ENCODE assay signal across 11 cellular contexts in genomic region chr17:40110026-40110425, GRCh38. TPM values are rescaled to one million over a fixed set of nuclear protein-coding genes. Genes with fewer than 3 reads are reported as not detected.
A peak's percentile ranks its signal among the peaks of the same experiment; 100 is the strongest.
DNase-seq lines count a peak whose midpoint lies in the region; ATAC-seq and TF ChIP-seq lines count a peak whose summit lies in the region.
"Had no signal": no experiment of that assay in that cellular context is flagged by ENCODE, and none has a peak within 500 bp of the region (broad histone marks: within the 10 kb centered on the region; RNA-seq: fewer than 3 reads in every experiment).

No MANE protein-coding gene starts in this region.

- H3K18ac ChIP-seq in neuronal stem cell (ENCODE audit: low read length): peak overlapping the region; percentile 82

- no peak overlapping the region for H3K23ac ChIP-seq in neuronal stem cell (ENCODE audit: low read depth, low read length, poor library complexity)

- H3K4me2 ChIP-seq in neuronal stem cell (ENCODE audit: insufficient read depth, low read length, poor library complexity, severe bottlenecking): peak overlapping the region; percentile 38

- H2BK12ac ChIP-seq in neuronal stem cell (ENCODE audit: low read length): no peak overlapping the region

- H3K36me3 ChIP-seq in right atrium auricular region: no peaks in the 10 kb centered on the region
- H3K36me3 ChIP-seq in esophagus (ENCODE audit: control insufficient read depth in 2 of 2, insufficient read depth in 2 of 2, low read length in 1 of 2): no peaks in the 10 kb centered on the region
- no peaks in the 10 kb centered on the region for H3K36me3 ChIP-seq in neuronal stem cell (replicated peaks in 1 of 2; ENCODE audit: control insufficient read depth in 2 of 2, insufficient read depth in 2 of 2, low read length in 2 of 2)
- H3K36me3 ChIP-seq in aorta (ENCODE audit: control insufficient read depth in 1 of 2, insufficient read depth in 2 of 2, low read length in 1 of 2): no peaks in the 10 kb centered on the region

- H3K4me1 ChIP-seq in right atrium auricular region: peaks cover 0 to 88% of the 10 kb centered on the region in 2 donors
- peaks cover 12 to 15% of the 10 kb centered on the region in 2 donors for H3K4me1 ChIP-seq in esophagus (ENCODE audit: control insufficient read depth in 2 of 2, insufficient read depth in 2 of 2, low read length in 1 of 2)
- peaks cover 52 to 66% of the 10 kb centered on the region in 2 donors for H3K4me1 ChIP-seq in neuronal stem cell (ENCODE audit: control insufficient read depth in 2 of 2, insufficient read depth in 1 of 2, low read depth in 1 of 2, low read length in 2 of 2)
- peaks cover 3 to 4% of the 10 kb centered on the region in 2 donors for H3K4me1 ChIP-seq in aorta (ENCODE audit: control insufficient read depth in 1 of 2, insufficient read depth in 2 of 2, low read length in 2 of 2)

- WGBS in esophagus, 2 donors: 85% methylated on average over 2 of the region's 2 CpGs
- no CpG with 5 or more reads among the region's 2 CpGs for WGBS in neuronal stem cell (ENCODE audit: extremely low coverage in 2 of 2, insufficient read length in 2 of 2, insufficient replicate concordance in 1 of 2), 2 donors
- WGBS in aorta, 2 donors: 64 to 77% methylated on average over 2 of the region's 2 CpGs

- peak overlapping the region; percentile 79 for H2BK5ac ChIP-seq in neuronal stem cell (ENCODE audit: low read length)

- DNase-seq in right atrium auricular region (ENCODE audit: low spot score): no peak
- DNase-seq in Right ventricle myocardium inferior (ENCODE audit: missing footprints): no peak
- peak; percentile 82 for DNase-seq in neuronal stem cell (ENCODE audit: low spot score)
- DNase-seq in aorta: no peak
- DNase-seq in NCI-H128 (lab: John Stamatoyannopoulos, UW; ENCODE audit: unreplicated experiment): no peak
- DNase-seq in NCI-H1105 treated with DMSO at 0.1 percent for 48 hours (lab: John Stamatoyannopoulos, UW): no peak
- DNase-seq: NCI-H2107; stimulated activated CD4-positive, alpha-beta T cell treated with anti-CD3 and anti-CD28 coated beads, Interleukin-4, amount 100 ng/mL, for 24 hours had no signal

- H3K4me3 ChIP-seq in right atrium auricular region: no peak overlapping the region
- H3K4me3 ChIP-seq in esophagus (ENCODE audit: low read depth in 1 of 2, low read length in 2 of 2): no peak overlapping the region
- H3K4me3 ChIP-seq in neuronal stem cell (ENCODE audit: low read length in 2 of 2): no peak overlapping the region
- H3K4me3 ChIP-seq in aorta (ENCODE audit: low read length in 2 of 2): no peak overlapping the region

- TF ChIP-seq CTCF in right atrium auricular region (IDR thresholded peaks at IDR 0.05): no peak

- H4K8ac ChIP-seq in neuronal stem cell (ENCODE audit: low read depth, low read length): no peak overlapping the region

- intact Hi-C loops in Right ventricle myocardium inferior (cut with DNase I) (loop anchor here (2.0 kb wide), 1 partner anchor 47 kb away; the partner anchor contains the start of gene THRA), aorta (cut with DNase I) (loop anchor here (2.0 to 5.0 kb wide), 5 partner anchors 17 to 212 kb away; no protein-coding TSS in a partner anchor)

- no peak overlapping the region for H3K9ac ChIP-seq in neuronal stem cell (ENCODE audit: low read depth, low read length, poor library complexity)

- peaks cover 1% of the 10 kb centered on the region for H3K79me1 ChIP-seq in neuronal stem cell (ENCODE audit: low read depth, low read length)

- no peak overlapping the region for H4K91ac ChIP-seq in neuronal stem cell (ENCODE audit: low read depth, low read length, poor library complexity)

- H3K9me3 ChIP-seq in right atrium auricular region: no peaks in the 10 kb centered on the region
- H3K9me3 ChIP-seq in esophagus (ENCODE audit: control insufficient read depth in 2 of 2, insufficient read depth in 1 of 2, low read depth in 1 of 2, low read length in 1 of 2): no peaks in the 10 kb centered on the region
- H3K9me3 ChIP-seq in neuronal stem cell (replicated peaks in 1 of 2; ENCODE audit: control insufficient read depth in 2 of 2, insufficient read depth in 1 of 2, low read depth in 1 of 2, low read length in 2 of 2): no peaks in the 10 kb centered on the region
- no peaks in the 10 kb centered on the region for H3K9me3 ChIP-seq in aorta (ENCODE audit: control insufficient read depth, low read length)

- ATAC-seq in Right ventricle myocardium inferior (no peak), aorta (ENCODE audit: low FRiP score) (no peak), HG02678 (IDR thresholded peaks at IDR 0.05; ENCODE audit: unreplicated experiment) (no peak)

- H3K4ac ChIP-seq in neuronal stem cell (ENCODE audit: low read length): no peak overlapping the region

- H2AFZ ChIP-seq in neuronal stem cell (ENCODE audit: low read length): peak overlapping the region; percentile 68

- peak overlapping the region; percentile 90 to 97 for H3K27ac ChIP-seq in right atrium auricular region
- peak overlapping the region; percentile 84 to 89 for H3K27ac ChIP-seq in esophagus (ENCODE audit: low read depth in 2 of 2, low read length in 1 of 2)
- peak overlapping the region; percentile 97 for H3K27ac ChIP-seq in neuronal stem cell (replicated peaks; ENCODE audit: low read length)
- peak overlapping the region; percentile 16 to 31 for H3K27ac ChIP-seq in aorta (ENCODE audit: low read depth in 1 of 2, low read length in 2 of 2)
- H3K27ac ChIP-seq: HL-60 had no signal

- no peak overlapping the region for H2BK120ac ChIP-seq in neuronal stem cell (ENCODE audit: low read depth, low read length)

- no peaks in the 10 kb centered on the region for H3K27me3 ChIP-seq in right atrium auricular region
- no peaks in the 10 kb centered on the region for H3K27me3 ChIP-seq in esophagus (ENCODE audit: control insufficient read depth in 1 of 2, insufficient read depth in 2 of 2, low read length in 2 of 2)
- no peaks in the 10 kb centered on the region for H3K27me3 ChIP-seq in neuronal stem cell (ENCODE audit: control insufficient read depth in 3 of 3, insufficient read depth in 3 of 3, low read depth in 1 of 3, low read length in 3 of 3)
- H3K27me3 ChIP-seq in aorta (ENCODE audit: control insufficient read depth in 1 of 2, insufficient read depth in 2 of 2, low read length in 1 of 2): no peaks in the 10 kb centered on the region

- H3K14ac ChIP-seq in neuronal stem cell (ENCODE audit: low read length): no peak overlapping the region

- H2BK15ac ChIP-seq in neuronal stem cell (ENCODE audit: low read length): no peak overlapping the region

- H2AK5ac ChIP-seq in neuronal stem cell (ENCODE audit: low read depth, low read length): no peak overlapping the region

RNA-seq across cellular contexts. Expression of gene NR1D1, which starts 9.6 kb away (rescaled TPM):
- total RNA-seq in right atrium auricular region (1 to 10 TPM; 8.3 to 9.9 TPM), Right ventricle myocardium inferior (24.9 TPM), aorta (10 to 100 TPM; 18.4 to 53.6 TPM)
- polyA plus RNA-seq in esophagus (10 to 100 TPM; 23.6 to 24.6 TPM), aorta (10 to 100 TPM in 1 of 2 donors, 1 to 10 TPM in 1; 8.6 to 28.5 TPM)
- 5.0 TPM for polyA plus RNA-seq in neuronal stem cell (2013, experiment 1 of 2)
- polyA plus RNA-seq in neuronal stem cell (2013, experiment 2 of 2): 4.8 TPM

RNA-seq across cellular contexts. Expression of gene MSL1, which starts 11.7 kb away (rescaled TPM):
- total RNA-seq in right atrium auricular region: 10 to 100 TPM; 42.2 to 52.5 TPM
- total RNA-seq in Right ventricle myocardium inferior: 51.4 TPM
- polyA plus RNA-seq in esophagus: 10 to 100 TPM; 42.1 to 59.5 TPM
- 106 TPM for polyA plus RNA-seq in neuronal stem cell (2013, experiment 1 of 2)
- polyA plus RNA-seq in neuronal stem cell (2013, experiment 2 of 2): 110 TPM
- total RNA-seq in aorta: 100 to 1,000 TPM in 1 of 2 donors, 10 to 100 TPM in 1; 81.0 to 100 TPM
- 100 to 1,000 TPM in 1 of 2 donors, 10 to 100 TPM in 1; 21.2 to 171 TPM for polyA plus RNA-seq in aorta

RNA-seq across cellular contexts. Expression of gene CASC3, which starts 30.3 kb away (rescaled TPM):
- total RNA-seq in right atrium auricular region (10 to 100 TPM; 26.0 to 35.5 TPM), Right ventricle myocardium inferior (49.1 TPM), aorta (100 to 1,000 TPM; 115 to 116 TPM)
- polyA plus RNA-seq in esophagus (10 to 100 TPM; 24.3 to 24.6 TPM), aorta (10 to 100 TPM; 68.3 to 94.7 TPM)
- 70.7 TPM for polyA plus RNA-seq in neuronal stem cell (2013, experiment 1 of 2)
- 70.5 TPM for polyA plus RNA-seq in neuronal stem cell (2013, experiment 2 of 2)

RNA-seq across cellular contexts. Expression of gene THRA, which starts 47.3 kb away (rescaled TPM):
- 10 to 100 TPM; 60.3 to 69.0 TPM for total RNA-seq in right atrium auricular region
- 88.3 TPM for total RNA-seq in Right ventricle myocardium inferior
- polyA plus RNA-seq in esophagus: 10 to 100 TPM; 10.5 to 11.0 TPM
- polyA plus RNA-seq in neuronal stem cell (2013, experiment 1 of 2): 13.2 TPM
- polyA plus RNA-seq in neuronal stem cell (2013, experiment 2 of 2): 13.2 TPM
- total RNA-seq in aorta: 10 to 100 TPM; 53.7 to 62.3 TPM
- polyA plus RNA-seq in aorta: 10 to 100 TPM; 38.9 to 52.1 TPM

RNA-seq across cellular contexts. Expression of gene MED24, which starts 55.8 kb away (rescaled TPM):
- total RNA-seq in right atrium auricular region: 10 to 100 TPM; 44.2 to 44.7 TPM
- 53.9 TPM for total RNA-seq in Right ventricle myocardium inferior
- polyA plus RNA-seq in esophagus: 10 to 100 TPM; 37.7 to 43.7 TPM
- polyA plus RNA-seq in neuronal stem cell (2013, experiment 1 of 2): 61.9 TPM
- 61.2 TPM for polyA plus RNA-seq in neuronal stem cell (2013, experiment 2 of 2)
- total RNA-seq in aorta: 10 to 100 TPM; 60.8 to 70.9 TPM
- polyA plus RNA-seq in aorta: 10 to 100 TPM; 20.7 to 66.5 TPM

Comparison
In these comparisons a context has a peak if more than half of its experiments do, and no peak if none do; other contexts are left out.
1. H3K27ac ChIP-seq: peak in every context shown above with its lines; median percentile 97 in neuronal stem cell; 94 in right atrium auricular region; 86 in esophagus; 24 in aorta.